15 cellular contexts compared by ENCODE assay signal in genomic region chr12:80321653-80322052, GRCh38.
DNase-seq lines count a peak whose midpoint lies in the region; ATAC-seq and TF ChIP-seq lines count a peak whose summit lies in the region.
"Had no signal": no experiment of that assay in that cellular context is flagged by ENCODE, and none has a peak within 500 bp of the region (broad histone marks: within the 10 kb centered on the region; RNA-seq: fewer than 3 reads in every experiment).

No MANE protein-coding gene starts in this region.

- H3K36me3 Mint-ChIP-seq in effector memory CD8-positive, alpha-beta T cell (ENCODE audit: insufficient read depth) = no peaks in the 10 kb centered on the region
- no peaks in the 10 kb centered on the region for H3K36me3 Mint-ChIP-seq in activated CD8-positive, alpha-beta T cell treated with anti-CD3 and anti-CD28 coated beads for 36 hours (ENCODE audit: low read depth)

- no peaks in the 10 kb centered on the region for H3K27me3 ChIP-seq in BJ (ENCODE audit: control insufficient read depth, insufficient read depth, low read length)
- H3K27me3 ChIP-seq: BE2C, ovary, SJCRH30, testis had no signal

- H3K27ac Mint-ChIP-seq in effector memory CD8-positive, alpha-beta T cell = no peak overlapping the region
- H3K27ac Mint-ChIP-seq in activated CD8-positive, alpha-beta T cell treated with anti-CD3 and anti-CD28 coated beads for 36 hours = no peak overlapping the region

- TF ChIP-seq CTCF in BJ (IDR thresholded peaks at IDR 0.05; ENCODE audit: insufficient read depth, low read depth, low read length) (no peak), LNCaP clone FGC (IDR thresholded peaks at IDR 0.05; ENCODE audit: control insufficient read depth, extremely low read depth, insufficient read depth) (no peak), epithelial cell of esophagus (IDR thresholded peaks at IDR 0.05; ENCODE audit: insufficient read depth, low read depth, low read length, missing control alignments) (no peak)
- no peak for TF ChIP-seq CTCF in activated CD8-positive, alpha-beta T cell treated with anti-CD3 and anti-CD28 coated beads for 36 hours (IDR thresholded peaks at IDR 0.05)

- CTCF ChIA-PET in BJ (lab: Yijun Ruan, JAX) = interaction anchor here (0.7 to 1.6 kb wide), 4 partner anchors 9 to 627 kb away, joined by 3 to 4 read pairs (median 4); no protein-coding TSS in a partner anchor
- CTCF ChIA-PET in activated CD8-positive, alpha-beta T cell treated with anti-CD3 and anti-CD28 coated beads for 36 hours (lab: Charles Lee) = no interaction called here

- intact Hi-C loops in activated CD8-positive, alpha-beta T cell treated with anti-CD3 and anti-CD28 coated beads for 36 hours (cut with micrococcal nuclease) = no loop called here

- H3K9me3 Mint-ChIP-seq in effector memory CD8-positive, alpha-beta T cell = peaks cover 0 to 3% of the 10 kb centered on the region in 2 donors
- no peaks in the 10 kb centered on the region for H3K9me3 Mint-ChIP-seq in activated CD8-positive, alpha-beta T cell treated with anti-CD3 and anti-CD28 coated beads for 36 hours

- no peak overlapping the region for H3K4me3 Mint-ChIP-seq in effector memory CD8-positive, alpha-beta T cell
- no peak overlapping the region for H3K4me3 Mint-ChIP-seq in activated CD8-positive, alpha-beta T cell treated with anti-CD3 and anti-CD28 coated beads for 36 hours

- no peak overlapping the region for H3K4me3 ChIP-seq in BJ (ENCODE audit: low read depth, low read length)
- H3K4me3 ChIP-seq in LNCaP clone FGC (ENCODE audit: low read depth, low read length) = no peak overlapping the region
- no peak overlapping the region for H3K4me3 ChIP-seq in epithelial cell of esophagus (ENCODE audit: low read length)
- H3K4me3 ChIP-seq: ovary, SJCRH30, testis had no signal

- no peak for ATAC-seq in HG02938 (IDR thresholded peaks at IDR 0.05; ENCODE audit: unreplicated experiment)
- no peak for ATAC-seq in effector memory CD8-positive, alpha-beta T cell (replicated peaks)
- ATAC-seq in activated CD8-positive, alpha-beta T cell treated with anti-CD3 and anti-CD28 coated beads for 36 hours = no peak

- no peaks in the 10 kb centered on the region for H3K36me3 ChIP-seq in BJ (ENCODE audit: control insufficient read depth, insufficient read depth, low read length)
- H3K36me3 ChIP-seq: BE2C, ovary, SJCRH30 had no signal

- H3K27me3 Mint-ChIP-seq in effector memory CD8-positive, alpha-beta T cell = no peaks in the 10 kb centered on the region
- H3K27me3 Mint-ChIP-seq in activated CD8-positive, alpha-beta T cell treated with anti-CD3 and anti-CD28 coated beads for 36 hours = peaks cover 2% of the 10 kb centered on the region

- H3K4me1 Mint-ChIP-seq in effector memory CD8-positive, alpha-beta T cell (ENCODE audit: low read depth in 2 of 2) = no peaks in the 10 kb centered on the region
- H3K4me1 Mint-ChIP-seq in activated CD8-positive, alpha-beta T cell treated with anti-CD3 and anti-CD28 coated beads for 36 hours (ENCODE audit: low read depth) = no peaks in the 10 kb centered on the region

- DNase-seq in BJ (ENCODE audit: low read depth) (peak; percentile 11), LNCaP clone FGC (ENCODE audit: low read depth) (peak; percentile 72), epithelial cell of esophagus (ENCODE audit: low read depth) (peak; percentile 92), non-pigmented ciliary epithelial cell (ENCODE audit: low read depth) (peak; percentile 9), C1 segment of cervical spinal cord (lab: John Stamatoyannopoulos, UW) (no peak)
- DNase-seq in effector memory CD8-positive, alpha-beta T cell = no peak
- no peak for DNase-seq in activated CD8-positive, alpha-beta T cell treated with anti-CD3 and anti-CD28 coated beads for 36 hours
- DNase-seq: activated naive CD4-positive, alpha-beta T cell; BE2C; central memory CD4-positive, alpha-beta T cell; NCI-H2029 treated with DMSO at 0.1 percent for 48 hours; ovary; SJCRH30; testis had no signal

- POLR2A ChIA-PET in BJ (lab: Charles Lee) = no interaction called here
- POLR2A ChIA-PET in activated CD8-positive, alpha-beta T cell treated with anti-CD3 and anti-CD28 coated beads for 36 hours (lab: Charles Lee) = no interaction called here

Comparison
In these comparisons a context has a peak if more than half of its experiments do, and no peak if none do; other contexts are left out.
1. DNase-seq: peak in BJ (single experiment), LNCaP clone FGC (single experiment), epithelial cell of esophagus (single experiment) and non-pigmented ciliary epithelial cell (single experiment); none in effector memory CD8-positive, alpha-beta T cell (0 of 3), C1 segment of cervical spinal cord (0 of 14) and activated CD8-positive, alpha-beta T cell treated with anti-CD3 and anti-CD28 coated beads for 36 hours (single experiment).